1 cellular context compared by ENCODE assay signal in genomic region chr16:85420501-85421337, GRCh38.
TF ChIP-seq lines count a peak whose summit lies in the region.

No MANE protein-coding gene starts in this region.

TF ChIP-seq in HepG2, 621 proteins besides CTCF, POLR2A, EP300 and RAD21 (continued from another document and continues in another):
- TF ChIP-seq, protein P1, sequence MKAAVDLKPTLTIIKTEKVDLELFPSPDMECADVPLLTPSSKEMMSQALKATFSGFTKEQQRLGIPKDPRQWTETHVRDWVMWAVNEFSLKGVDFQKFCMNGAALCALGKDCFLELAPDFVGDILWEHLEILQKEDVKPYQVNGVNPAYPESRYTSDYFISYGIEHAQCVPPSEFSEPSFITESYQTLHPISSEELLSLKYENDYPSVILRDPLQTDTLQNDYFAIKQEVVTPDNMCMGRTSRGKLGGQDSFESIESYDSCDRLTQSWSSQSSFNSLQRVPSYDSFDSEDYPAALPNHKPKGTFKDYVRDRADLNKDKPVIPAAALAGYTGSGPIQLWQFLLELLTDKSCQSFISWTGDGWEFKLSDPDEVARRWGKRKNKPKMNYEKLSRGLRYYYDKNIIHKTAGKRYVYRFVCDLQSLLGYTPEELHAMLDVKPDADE (CRISPR knock-in tag; IDR thresholded peaks at IDR 0.05): no peak
- TF ChIP-seq ZKSCAN5 (CRISPR knock-in tag; IDR thresholded peaks at IDR 0.05) (no peak), AHR (CRISPR knock-in tag; IDR thresholded peaks at IDR 0.05) (0 out of 2 replicates have a peak, but pooled peaks have one; percentile 70), SOX5 (CRISPR knock-in tag; IDR thresholded peaks at IDR 0.05; ENCODE audit: borderline replicate concordance) (no peak), ZNF605 (CRISPR knock-in tag; IDR thresholded peaks at IDR 0.05) (peak; percentile 61; the same call in 1 of the 2 replicates), LCORL (IDR thresholded peaks at IDR 0.05) (no peak), LCORL (CRISPR knock-in tag; IDR thresholded peaks at IDR 0.05) (peak; percentile 36; the same call in 1 of the 2 replicates), NR2F1 (CRISPR knock-in tag; IDR thresholded peaks at IDR 0.05) (peak in 1 of 2 experiments; percentile 61; a peak in 1 of 4 replicates), TOPORS (CRISPR knock-in tag; IDR thresholded peaks at IDR 0.05) (peak; percentile 72; the same call in 1 of the 2 replicates), ZNF136 (CRISPR knock-in tag; IDR thresholded peaks at IDR 0.05; ENCODE audit: low read depth) (no peak; the same call in 1 of the 2 replicates), ZNF629 (CRISPR knock-in tag; conservative IDR thresholded peaks at IDR 0.05) (peak; percentile 100), ZMYM2 (CRISPR knock-in tag; IDR thresholded peaks at IDR 0.05) (peak; percentile 96), PBX2 (CRISPR knock-in tag; IDR thresholded peaks at IDR 0.05) (no peak), ZNF543 (CRISPR knock-in tag; IDR thresholded peaks at IDR 0.05) (no peak), BCL6 (CRISPR knock-in tag; IDR thresholded peaks at IDR 0.05) (peak; percentile 55; the same call in 1 of the 2 replicates), ZNF678 (CRISPR knock-in tag; IDR thresholded peaks at IDR 0.05) (no peak), DRAP1 (CRISPR knock-in tag; IDR thresholded peaks at IDR 0.05) (peak; percentile 49; the same call in 1 of the 2 replicates), NPAS2 (CRISPR knock-in tag; IDR thresholded peaks at IDR 0.05; ENCODE audit: borderline replicate concordance) (no peak), SMARCC2 (IDR thresholded peaks at IDR 0.05) (no peak), FOXC1 (CRISPR knock-in tag; IDR thresholded peaks at IDR 0.05; ENCODE audit: borderline replicate concordance) (peak; percentile 57; the same call in 1 of the 2 replicates), ZNF530 (CRISPR knock-in tag; IDR thresholded peaks at IDR 0.05; ENCODE audit: low read depth) (no peak), NFE2L2 (IDR thresholded peaks at IDR 0.05; ENCODE audit: low read length) (no peak), AGO1 (IDR thresholded peaks at IDR 0.05; ENCODE audit: low read depth, low read length, poor library complexity, severe bottlenecking) (peak; percentile 69), ZNF142 (CRISPR knock-in tag; IDR thresholded peaks at IDR 0.05) (no peak), ZBTB1 (CRISPR knock-in tag; IDR thresholded peaks at IDR 0.05; ENCODE audit: borderline replicate concordance) (no peak), HOXD1 (CRISPR knock-in tag; IDR thresholded peaks at IDR 0.05) (no peak), SPEN (CRISPR knock-in tag; IDR thresholded peaks at IDR 0.05; ENCODE audit: low read depth) (peak; percentile 89), ZNF652 (CRISPR knock-in tag; IDR thresholded peaks at IDR 0.05; ENCODE audit: borderline replicate concordance, low read depth) (no peak), HOXA9 (CRISPR knock-in tag; IDR thresholded peaks at IDR 0.05; ENCODE audit: borderline replicate concordance) (no peak), FOXA3 (CRISPR knock-in tag; IDR thresholded peaks at IDR 0.05) (peak; percentile 58; the same call in 1 of the 2 replicates), GTF3A (CRISPR knock-in tag; conservative IDR thresholded peaks at IDR 0.05) (no peak), SIN3A (IDR thresholded peaks at IDR 0.05; ENCODE audit: borderline replicate concordance, low read depth, low read length) (no peak), KDM6A (CRISPR knock-in tag; IDR thresholded peaks at IDR 0.05; ENCODE audit: low read depth) (no peak), PHF8 (CRISPR knock-in tag; IDR thresholded peaks at IDR 0.05) (no peak), NFYB (CRISPR knock-in tag; IDR thresholded peaks at IDR 0.05) (no peak)
- TF ChIP-seq, protein P2, sequence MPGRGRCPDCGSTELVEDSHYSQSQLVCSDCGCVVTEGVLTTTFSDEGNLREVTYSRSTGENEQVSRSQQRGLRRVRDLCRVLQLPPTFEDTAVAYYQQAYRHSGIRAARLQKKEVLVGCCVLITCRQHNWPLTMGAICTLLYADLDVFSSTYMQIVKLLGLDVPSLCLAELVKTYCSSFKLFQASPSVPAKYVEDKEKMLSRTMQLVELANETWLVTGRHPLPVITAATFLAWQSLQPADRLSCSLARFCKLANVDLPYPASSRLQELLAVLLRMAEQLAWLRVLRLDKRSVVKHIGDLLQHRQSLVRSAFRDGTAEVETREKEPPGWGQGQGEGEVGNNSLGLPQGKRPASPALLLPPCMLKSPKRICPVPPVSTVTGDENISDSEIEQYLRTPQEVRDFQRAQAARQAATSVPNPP (CRISPR knock-in tag; IDR thresholded peaks at IDR 0.05): no peak
- TF ChIP-seq, protein P3, sequence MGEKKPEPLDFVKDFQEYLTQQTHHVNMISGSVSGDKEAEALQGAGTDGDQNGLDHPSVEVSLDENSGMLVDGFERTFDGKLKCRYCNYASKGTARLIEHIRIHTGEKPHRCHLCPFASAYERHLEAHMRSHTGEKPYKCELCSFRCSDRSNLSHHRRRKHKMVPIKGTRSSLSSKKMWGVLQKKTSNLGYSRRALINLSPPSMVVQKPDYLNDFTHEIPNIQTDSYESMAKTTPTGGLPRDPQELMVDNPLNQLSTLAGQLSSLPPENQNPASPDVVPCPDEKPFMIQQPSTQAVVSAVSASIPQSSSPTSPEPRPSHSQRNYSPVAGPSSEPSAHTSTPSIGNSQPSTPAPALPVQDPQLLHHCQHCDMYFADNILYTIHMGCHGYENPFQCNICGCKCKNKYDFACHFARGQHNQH (CRISPR knock-in tag; IDR thresholded peaks at IDR 0.05): peak; percentile 70
- TF ChIP-seq, protein P4, sequence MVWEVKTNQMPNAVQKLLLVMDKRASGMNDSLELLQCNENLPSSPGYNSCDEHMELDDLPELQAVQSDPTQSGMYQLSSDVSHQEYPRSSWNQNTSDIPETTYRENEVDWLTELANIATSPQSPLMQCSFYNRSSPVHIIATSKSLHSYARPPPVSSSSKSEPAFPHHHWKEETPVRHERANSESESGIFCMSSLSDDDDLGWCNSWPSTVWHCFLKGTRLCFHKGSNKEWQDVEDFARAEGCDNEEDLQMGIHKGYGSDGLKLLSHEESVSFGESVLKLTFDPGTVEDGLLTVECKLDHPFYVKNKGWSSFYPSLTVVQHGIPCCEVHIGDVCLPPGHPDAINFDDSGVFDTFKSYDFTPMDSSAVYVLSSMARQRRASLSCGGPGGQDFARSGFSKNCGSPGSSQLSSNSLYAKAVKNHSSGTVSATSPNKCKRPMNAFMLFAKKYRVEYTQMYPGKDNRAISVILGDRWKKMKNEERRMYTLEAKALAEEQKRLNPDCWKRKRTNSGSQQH (CRISPR knock-in tag; IDR thresholded peaks at IDR 0.05; ENCODE audit: low read depth): no peak
- TF ChIP-seq, protein P5, sequence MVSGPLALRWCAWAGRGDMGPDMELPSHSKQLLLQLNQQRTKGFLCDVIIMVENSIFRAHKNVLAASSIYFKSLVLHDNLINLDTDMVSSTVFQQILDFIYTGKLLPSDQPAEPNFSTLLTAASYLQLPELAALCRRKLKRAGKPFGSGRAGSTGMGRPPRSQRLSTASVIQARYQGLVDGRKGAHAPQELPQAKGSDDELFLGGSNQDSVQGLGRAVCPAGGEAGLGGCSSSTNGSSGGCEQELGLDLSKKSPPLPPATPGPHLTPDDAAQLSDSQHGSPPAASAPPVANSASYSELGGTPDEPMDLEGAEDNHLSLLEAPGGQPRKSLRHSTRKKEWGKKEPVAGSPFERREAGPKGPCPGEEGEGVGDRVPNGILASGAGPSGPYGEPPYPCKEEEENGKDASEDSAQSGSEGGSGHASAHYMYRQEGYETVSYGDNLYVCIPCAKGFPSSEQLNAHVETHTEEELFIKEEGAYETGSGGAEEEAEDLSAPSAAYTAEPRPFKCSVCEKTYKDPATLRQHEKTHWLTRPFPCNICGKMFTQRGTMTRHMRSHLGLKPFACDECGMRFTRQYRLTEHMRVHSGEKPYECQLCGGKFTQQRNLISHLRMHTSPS (CRISPR knock-in tag; IDR thresholded peaks at IDR 0.05; ENCODE audit: low read depth): peak; percentile 52
- TF ChIP-seq, protein P6, sequence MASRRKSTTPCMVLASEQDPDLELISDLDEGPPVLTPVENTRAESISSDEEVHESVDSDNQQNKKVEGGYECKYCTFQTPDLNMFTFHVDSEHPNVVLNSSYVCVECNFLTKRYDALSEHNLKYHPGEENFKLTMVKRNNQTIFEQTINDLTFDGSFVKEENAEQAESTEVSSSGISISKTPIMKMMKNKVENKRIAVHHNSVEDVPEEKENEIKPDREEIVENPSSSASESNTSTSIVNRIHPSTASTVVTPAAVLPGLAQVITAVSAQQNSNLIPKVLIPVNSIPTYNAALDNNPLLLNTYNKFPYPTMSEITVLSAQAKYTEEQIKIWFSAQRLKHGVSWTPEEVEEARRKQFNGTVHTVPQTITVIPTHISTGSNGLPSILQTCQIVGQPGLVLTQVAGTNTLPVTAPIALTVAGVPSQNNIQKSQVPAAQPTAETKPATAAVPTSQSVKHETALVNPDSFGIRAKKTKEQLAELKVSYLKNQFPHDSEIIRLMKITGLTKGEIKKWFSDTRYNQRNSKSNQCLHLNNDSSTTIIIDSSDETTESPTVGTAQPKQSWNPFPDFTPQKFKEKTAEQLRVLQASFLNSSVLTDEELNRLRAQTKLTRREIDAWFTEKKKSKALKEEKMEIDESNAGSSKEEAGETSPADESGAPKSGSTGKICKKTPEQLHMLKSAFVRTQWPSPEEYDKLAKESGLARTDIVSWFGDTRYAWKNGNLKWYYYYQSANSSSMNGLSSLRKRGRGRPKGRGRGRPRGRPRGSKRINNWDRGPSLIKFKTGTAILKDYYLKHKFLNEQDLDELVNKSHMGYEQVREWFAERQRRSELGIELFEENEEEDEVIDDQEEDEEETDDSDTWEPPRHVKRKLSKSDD (CRISPR knock-in tag; IDR thresholded peaks at IDR 0.05; ENCODE audit: low read depth): 0 out of 2 replicates have a peak, but pooled peaks have one; percentile 67
- TF ChIP-seq, protein P7, sequence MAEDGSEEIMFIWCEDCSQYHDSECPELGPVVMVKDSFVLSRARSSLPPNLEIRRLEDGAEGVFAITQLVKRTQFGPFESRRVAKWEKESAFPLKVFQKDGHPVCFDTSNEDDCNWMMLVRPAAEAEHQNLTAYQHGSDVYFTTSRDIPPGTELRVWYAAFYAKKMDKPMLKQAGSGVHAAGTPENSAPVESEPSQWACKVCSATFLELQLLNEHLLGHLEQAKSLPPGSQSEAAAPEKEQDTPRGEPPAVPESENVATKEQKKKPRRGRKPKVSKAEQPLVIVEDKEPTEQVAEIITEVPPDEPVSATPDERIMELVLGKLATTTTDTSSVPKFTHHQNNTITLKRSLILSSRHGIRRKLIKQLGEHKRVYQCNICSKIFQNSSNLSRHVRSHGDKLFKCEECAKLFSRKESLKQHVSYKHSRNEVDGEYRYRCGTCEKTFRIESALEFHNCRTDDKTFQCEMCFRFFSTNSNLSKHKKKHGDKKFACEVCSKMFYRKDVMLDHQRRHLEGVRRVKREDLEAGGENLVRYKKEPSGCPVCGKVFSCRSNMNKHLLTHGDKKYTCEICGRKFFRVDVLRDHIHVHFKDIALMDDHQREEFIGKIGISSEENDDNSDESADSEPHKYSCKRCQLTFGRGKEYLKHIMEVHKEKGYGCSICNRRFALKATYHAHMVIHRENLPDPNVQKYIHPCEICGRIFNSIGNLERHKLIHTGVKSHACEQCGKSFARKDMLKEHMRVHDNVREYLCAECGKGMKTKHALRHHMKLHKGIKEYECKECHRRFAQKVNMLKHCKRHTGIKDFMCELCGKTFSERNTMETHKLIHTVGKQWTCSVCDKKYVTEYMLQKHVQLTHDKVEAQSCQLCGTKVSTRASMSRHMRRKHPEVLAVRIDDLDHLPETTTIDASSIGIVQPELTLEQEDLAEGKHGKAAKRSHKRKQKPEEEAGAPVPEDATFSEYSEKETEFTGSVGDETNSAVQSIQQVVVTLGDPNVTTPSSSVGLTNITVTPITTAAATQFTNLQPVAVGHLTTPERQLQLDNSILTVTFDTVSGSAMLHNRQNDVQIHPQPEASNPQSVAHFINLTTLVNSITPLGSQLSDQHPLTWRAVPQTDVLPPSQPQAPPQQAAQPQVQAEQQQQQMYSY (CRISPR knock-in tag; IDR thresholded peaks at IDR 0.05): no peak
